In the genomic region with DNA sequence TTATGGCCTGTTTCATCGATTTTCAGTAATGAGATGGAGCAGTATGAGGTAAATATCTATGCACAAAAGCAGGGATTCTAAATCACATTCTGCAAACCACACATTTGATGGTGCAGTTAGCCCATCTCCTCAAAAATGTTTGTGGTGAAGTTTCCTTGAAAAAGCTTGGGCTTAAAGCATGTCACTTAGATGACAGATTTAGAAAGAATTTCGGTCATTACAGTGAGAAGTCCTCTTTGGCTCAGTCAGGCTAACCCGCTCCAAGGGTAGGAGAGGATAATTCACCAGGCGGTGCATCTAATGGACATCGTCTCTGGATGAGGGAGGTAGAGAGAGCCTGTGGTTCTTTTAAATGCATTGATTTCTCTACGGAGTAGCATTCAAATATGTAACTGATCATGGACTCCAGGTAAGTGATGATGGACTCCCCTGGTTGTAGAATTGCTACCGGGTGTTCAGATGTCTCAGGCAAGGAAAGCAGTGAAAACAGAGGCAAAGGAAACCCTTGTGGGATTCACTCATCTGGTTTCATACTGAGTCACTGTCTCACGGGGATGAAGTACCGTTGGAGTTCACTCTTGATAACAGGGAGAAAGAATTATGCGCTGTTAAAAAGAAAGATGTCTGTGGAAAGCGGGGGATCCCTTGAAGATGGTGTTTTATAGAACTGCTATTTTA, we compare ENCODE assay signal across 19 cellular contexts.
A peak's percentile ranks its signal among the peaks of the same experiment; 100 is the strongest.
DNase-seq lines count a peak whose midpoint lies in the region; ATAC-seq, FAIRE-seq and TF ChIP-seq lines count a peak whose summit lies in the region.
"Had no signal": no experiment of that assay in that cellular context is flagged by ENCODE, and none has a peak within 500 bp of the region (broad histone marks: within the 10 kb centered on the region; RNA-seq: fewer than 3 reads in every experiment).

No MANE protein-coding gene starts in this region.

- H3K79me2 ChIP-seq in astrocyte (ENCODE audit: insufficient read depth, low read length) (no peaks in the 10 kb centered on the region), smooth muscle cell (ENCODE audit: low read depth) (no peaks in the 10 kb centered on the region)

- peak overlapping the region; percentile 23 for H3K27ac Mint-ChIP-seq in activated CD4-positive, alpha-beta T cell treated with anti-CD3 and anti-CD28 coated beads, Interleukin-2, amount 10 ng/mL, durations not matched to agents 24 days and 14 days
- H3K27ac Mint-ChIP-seq in astrocyte (ENCODE audit: unreplicated experiment): peak overlapping the region; percentile 54
- H3K27ac Mint-ChIP-seq: immature natural killer cell had no signal

- peak overlapping the region; percentile 77 for H3K4me2 ChIP-seq in astrocyte (ENCODE audit: low read length)
- H3K4me2 ChIP-seq in smooth muscle cell: peak overlapping the region; percentile 51
- H3K4me2 ChIP-seq: KMS-11 had no signal

- H3K4me3 ChIP-seq in astrocyte (ENCODE audit: insufficient read depth, low read depth, low read length): peak overlapping the region; percentile 41
- no peak overlapping the region for H3K4me3 ChIP-seq in smooth muscle cell
- H3K4me3 ChIP-seq in left ventricle myocardium inferior: no peak overlapping the region
- H3K4me3 ChIP-seq: cardiac muscle cell, gastrocnemius medialis, skin epidermis had no signal

- peak overlapping the region; percentile 62 for H3K9ac ChIP-seq in astrocyte (ENCODE audit: low read length)
- H3K9ac ChIP-seq in smooth muscle cell (ENCODE audit: low read depth): no peak overlapping the region
- H3K9ac ChIP-seq: KMS-11 had no signal

- peak; percentile 47 for DNase-seq in activated CD4-positive, alpha-beta T cell treated with anti-CD3 and anti-CD28 coated beads, Interleukin-2, amount 10 ng/mL, durations not matched to agents 24 days and 14 days
- DNase-seq in activated CD4-positive, alpha-beta T cell treated with anti-CD3 and anti-CD28 coated beads, Interleukin-2, amount 50 U/mL, for 4 hours: no peak
- DNase-seq in astrocyte (ENCODE audit: low read depth): peak; percentile 91
- DNase-seq in smooth muscle cell (lab: John Stamatoyannopoulos, UW; ENCODE audit: unreplicated experiment): no peak
- DNase-seq in left ventricle myocardium inferior: no peak
- no peak for DNase-seq in cerebellum (ENCODE audit: low spot score)
- DNase-seq: activated CD4-positive, alpha-beta T cell treated with anti-CD3 and anti-CD28 coated beads, Interleukin-2, amount 50 U/mL, for 48 hours; activated gamma-delta T cell; gastrocnemius medialis; immature natural killer cell; midbrain; NCI-H1436 treated with DMSO at 0.1 percent for 48 hours; NCI-H748 treated with DMSO at 0.1 percent for 48 hours had no signal

- H3K27me3 ChIP-seq in astrocyte (ENCODE audit: insufficient read depth, low read length): no peaks in the 10 kb centered on the region
- H3K27me3 ChIP-seq in smooth muscle cell (ENCODE audit: low read depth): no peaks in the 10 kb centered on the region
- no peaks in the 10 kb centered on the region for H3K27me3 ChIP-seq in left ventricle myocardium inferior (ENCODE audit: low read depth)
- H3K27me3 ChIP-seq: cardiac muscle cell, gastrocnemius medialis had no signal

- H3K9me3 ChIP-seq in astrocyte (ENCODE audit: insufficient read depth, low read depth, low read length) (no peaks in the 10 kb centered on the region), smooth muscle cell (replicated peaks; ENCODE audit: low read depth) (no peaks in the 10 kb centered on the region), left ventricle myocardium inferior (replicated peaks) (peaks cover 19% of the 10 kb centered on the region)

- H3K27ac ChIP-seq in astrocyte (ENCODE audit: low read depth, low read length) (peak overlapping the region; percentile 79), smooth muscle cell (ENCODE audit: low read depth) (peak overlapping the region; percentile 61), left ventricle myocardium inferior (replicated peaks) (no peak overlapping the region)
- H3K27ac ChIP-seq: cardiac muscle cell, gastrocnemius medialis, KMS-11, skin epidermis had no signal

- no peak overlapping the region for H3K4me3 Mint-ChIP-seq in activated CD4-positive, alpha-beta T cell treated with anti-CD3 and anti-CD28 coated beads, Interleukin-2, amount 10 ng/mL, durations not matched to agents 24 days and 14 days
- H3K4me3 Mint-ChIP-seq in astrocyte (ENCODE audit: unreplicated experiment): peak overlapping the region; percentile 0
- H3K4me3 Mint-ChIP-seq: immature natural killer cell had no signal

- H3K36me3 ChIP-seq in astrocyte (ENCODE audit: insufficient read depth, low read length) (no peaks in the 10 kb centered on the region), smooth muscle cell (ENCODE audit: low read depth) (no peaks in the 10 kb centered on the region), left ventricle myocardium inferior (peaks cover 25% of the 10 kb centered on the region)
- H3K36me3 ChIP-seq: cardiac muscle cell had no signal

- intact Hi-C loops in activated CD4-positive, alpha-beta T cell treated with anti-CD3 and anti-CD28 coated beads, Interleukin-2, amount 10 ng/mL, durations not matched to agents 24 days and 14 days (cut with micrococcal nuclease): no loop called here
- intact Hi-C loops in left ventricle myocardium inferior (cut with micrococcal nuclease): no loop called here

- no peak overlapping the region for H2AFZ ChIP-seq in astrocyte (ENCODE audit: low read depth, low read length)
- H2AFZ ChIP-seq in smooth muscle cell (ENCODE audit: low read depth): no peak overlapping the region

- H3K9me3 Mint-ChIP-seq in activated CD4-positive, alpha-beta T cell treated with anti-CD3 and anti-CD28 coated beads, Interleukin-2, amount 10 ng/mL, durations not matched to agents 24 days and 14 days: peaks cover 13% of the 10 kb centered on the region
- H3K9me3 Mint-ChIP-seq in astrocyte (ENCODE audit: unreplicated experiment): peaks cover 6% of the 10 kb centered on the region

- peaks cover 3% of the 10 kb centered on the region for H3K36me3 Mint-ChIP-seq in activated CD4-positive, alpha-beta T cell treated with anti-CD3 and anti-CD28 coated beads, Interleukin-2, amount 10 ng/mL, durations not matched to agents 24 days and 14 days (ENCODE audit: low read depth)
- peaks cover 10% of the 10 kb centered on the region for H3K36me3 Mint-ChIP-seq in astrocyte (ENCODE audit: low read depth, unreplicated experiment)

- peak; percentile 87 for FAIRE-seq in astrocyte (lab: Jason Lieb, UNC)
- FAIRE-seq: A204.1 had no signal

- ATAC-seq in HG02943 (IDR thresholded peaks at IDR 0.05; ENCODE audit: low read depth, unreplicated experiment): peak; percentile 40
- no peak for ATAC-seq in HG03045 (IDR thresholded peaks at IDR 0.05; ENCODE audit: unreplicated experiment)
- ATAC-seq: gastrocnemius medialis had no signal

- H3F3A ChIP-seq in smooth muscle cell (ENCODE audit: low read depth): no peaks in the 10 kb centered on the region

- H3K4me1 ChIP-seq in astrocyte (ENCODE audit: insufficient read depth, low read length): peaks cover 14% of the 10 kb centered on the region
- H3K4me1 ChIP-seq in smooth muscle cell (ENCODE audit: low read depth): no peaks in the 10 kb centered on the region
- H3K4me1 ChIP-seq in left ventricle myocardium inferior: no peaks in the 10 kb centered on the region
- H3K4me1 ChIP-seq: gastrocnemius medialis had no signal

- 69% methylated on average over 11 of the region's 11 CpGs for WGBS in smooth muscle cell (ENCODE audit: low lambda C conversion rate)

- H4K20me1 ChIP-seq in astrocyte (ENCODE audit: insufficient read depth, low read length) (no peaks in the 10 kb centered on the region), smooth muscle cell (ENCODE audit: low read depth) (no peaks in the 10 kb centered on the region)

- peaks cover 6% of the 10 kb centered on the region for H3K4me1 Mint-ChIP-seq in activated CD4-positive, alpha-beta T cell treated with anti-CD3 and anti-CD28 coated beads, Interleukin-2, amount 10 ng/mL, durations not matched to agents 24 days and 14 days
- H3K4me1 Mint-ChIP-seq in astrocyte (ENCODE audit: low read depth, unreplicated experiment): peaks cover 21% of the 10 kb centered on the region
- H3K4me1 Mint-ChIP-seq: immature natural killer cell had no signal

- no peaks in the 10 kb centered on the region for H3K27me3 Mint-ChIP-seq in activated CD4-positive, alpha-beta T cell treated with anti-CD3 and anti-CD28 coated beads, Interleukin-2, amount 10 ng/mL, durations not matched to agents 24 days and 14 days
- H3K27me3 Mint-ChIP-seq in astrocyte (ENCODE audit: low read depth, unreplicated experiment): no peaks in the 10 kb centered on the region

- TF ChIP-seq CTCF in astrocyte (IDR thresholded peaks at IDR 0.05; ENCODE audit: insufficient read depth, low read depth, low read length) (no peak), smooth muscle cell (IDR thresholded peaks at IDR 0.05; ENCODE audit: borderline replicate concordance, insufficient read depth, poor library complexity, severe bottlenecking) (no peak), left ventricle myocardium inferior (IDR thresholded peaks at IDR 0.05; ENCODE audit: borderline replicate concordance) (no peak)

Comparison
In these comparisons a context has a peak if more than half of its experiments do, and no peak if none do; other contexts are left out.
1. DNase-seq: peak in activated CD4-positive, alpha-beta T cell treated with anti-CD3 and anti-CD28 coated beads, Interleukin-2, amount 10 ng/mL, durations not matched to agents 24 days and 14 days (single experiment) and astrocyte (single experiment); none in activated CD4-positive, alpha-beta T cell treated with anti-CD3 and anti-CD28 coated beads, Interleukin-2, amount 50 U/mL, for 4 hours (0 of 2), smooth muscle cell (single experiment), left ventricle myocardium inferior (single experiment) and cerebellum (single experiment).